In the genomic region with DNA sequence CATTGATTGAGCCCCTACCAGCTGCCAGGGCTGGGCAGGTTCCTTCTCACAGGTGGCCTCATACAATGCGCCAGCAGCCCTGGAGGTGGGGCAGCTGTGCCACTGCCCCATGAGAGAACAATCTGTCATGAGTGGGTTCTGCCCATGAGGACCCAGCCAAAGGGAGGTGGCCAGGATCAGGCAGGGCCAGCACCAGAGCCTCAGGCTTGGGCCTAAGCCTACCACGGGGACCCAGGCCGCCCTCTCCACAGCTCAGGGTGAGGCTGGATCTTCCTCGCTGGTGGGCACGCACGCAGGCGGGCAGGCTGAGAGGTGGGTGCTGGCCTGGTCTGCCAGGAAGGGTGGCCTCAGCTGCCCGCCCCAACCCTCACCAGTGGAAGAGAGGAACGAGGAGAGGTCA, we compare ENCODE assay signal across 16 cellular contexts.
A peak's percentile ranks its signal among the peaks of the same experiment; 100 is the strongest.
DNase-seq lines count a peak whose midpoint lies in the region; ATAC-seq and TF ChIP-seq lines count a peak whose summit lies in the region.
"Had no signal": no experiment of that assay in that cellular context is flagged by ENCODE, and none has a peak within 500 bp of the region (broad histone marks: within the 10 kb centered on the region; RNA-seq: fewer than 3 reads in every experiment).

No MANE protein-coding gene starts in this region.

- no peak overlapping the region for H3K4me3 ChIP-seq in right atrium auricular region
- H3K4me3 ChIP-seq: K562 had no signal

- no peaks in the 10 kb centered on the region for H3K4me1 Mint-ChIP-seq in osteocyte (ENCODE audit: unreplicated experiment)

- H3K36me3 Mint-ChIP-seq in osteocyte (ENCODE audit: unreplicated experiment), result no peaks in the 10 kb centered on the region

- H3K27ac Mint-ChIP-seq in osteocyte (ENCODE audit: unreplicated experiment), result no peak overlapping the region

- TF ChIP-seq CTCF in right atrium auricular region (IDR thresholded peaks at IDR 0.05) (no peak), osteocyte (IDR thresholded peaks at IDR 0.05) (no peak)

- H3K4me1 ChIP-seq in right atrium auricular region, result no peaks in the 10 kb centered on the region

- H3K4me3 Mint-ChIP-seq in osteocyte (ENCODE audit: unreplicated experiment), result no peak overlapping the region

- H3K27ac ChIP-seq in right atrium auricular region, result no peak overlapping the region

- peak; percentile 30 for DNase-seq in right atrium auricular region (ENCODE audit: low spot score)
- no peak for DNase-seq in Right ventricle myocardium inferior (ENCODE audit: missing footprints)
- peak; percentile 35 for DNase-seq in islet precursor cell
- DNase-seq in osteocyte (ENCODE audit: extremely low spot score, unreplicated experiment), result peak; percentile 82
- no peak for DNase-seq in NCI-H187 (lab: John Stamatoyannopoulos, UW)
- DNase-seq: C1 segment of cervical spinal cord, DMS79, NCI-H1092 treated with DMSO at 0.1 percent for 48 hours, NCI-H2081 treated with DMSO at 0.1 percent for 48 hours, NCI-H2227 treated with DMSO at 0.1 percent for 48 hours, NCI-H510A treated with DMSO at 0.1 percent for 48 hours, NCI-H774, SIG-M5 had no signal

- no peaks in the 10 kb centered on the region for H3K27me3 ChIP-seq in right atrium auricular region

- no peaks in the 10 kb centered on the region for H3K27me3 Mint-ChIP-seq in osteocyte (ENCODE audit: unreplicated experiment)

- no peaks in the 10 kb centered on the region for H3K36me3 ChIP-seq in right atrium auricular region

- intact Hi-C loops in Right ventricle myocardium inferior (cut with DNase I), result no loop called here

- H3K9me3 Mint-ChIP-seq in osteocyte (ENCODE audit: unreplicated experiment), result peaks cover 5% of the 10 kb centered on the region

- H3K9me3 ChIP-seq in right atrium auricular region, result peaks cover 4 to 13% of the 10 kb centered on the region in 2 donors

- ATAC-seq in Right ventricle myocardium inferior (no peak), HG03439 (IDR thresholded peaks at IDR 0.05; ENCODE audit: unreplicated experiment) (no peak), GM21367 (IDR thresholded peaks at IDR 0.05; ENCODE audit: unreplicated experiment) (no peak)
- ATAC-seq: K562 had no signal

Comparison
In these comparisons a context has a peak if more than half of its experiments do, and no peak if none do; other contexts are left out.
1. DNase-seq: peak in right atrium auricular region (single experiment), islet precursor cell (single experiment) and osteocyte (single experiment); none in Right ventricle myocardium inferior (single experiment) and NCI-H187 (0 of 2).